Comparison of ENCODE assay signal across 1 cellular context in the genomic region with DNA sequence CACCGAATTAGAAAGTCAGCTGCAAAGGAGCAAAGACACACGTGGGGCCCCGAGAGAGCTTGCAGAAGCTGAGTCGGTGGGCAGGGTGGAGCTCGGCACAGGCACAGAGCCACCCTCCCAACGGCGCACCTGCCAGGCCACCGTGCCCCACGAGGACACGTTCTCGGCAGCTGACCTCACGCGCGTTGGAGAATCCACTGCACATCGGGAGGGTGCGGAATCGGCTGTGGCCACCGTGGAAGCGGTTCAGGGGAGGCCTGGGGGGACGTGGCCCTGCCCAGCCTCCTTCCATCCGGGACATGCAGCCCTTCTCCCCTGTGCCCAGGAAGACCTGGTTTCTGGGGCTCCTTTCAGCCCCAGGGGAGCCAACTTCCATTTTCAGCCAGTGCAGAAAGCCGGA.
TF ChIP-seq lines count a peak whose summit lies in the region.

No MANE protein-coding gene starts in this region.

TF ChIP-seq in IMR-90, 13 proteins besides CTCF, POLR2A, EP300 and RAD21:
- no peak for TF ChIP-seq RFX5 (IDR thresholded peaks at IDR 0.05; ENCODE audit: low read depth, low read length)
- TF ChIP-seq CEBPB (IDR thresholded peaks at IDR 0.05; ENCODE audit: low read depth, low read length), result no peak
- no peak for TF ChIP-seq NFE2L2 (IDR thresholded peaks at IDR 0.05; ENCODE audit: low read depth, low read length)
- no peak for TF ChIP-seq MXI1 (IDR thresholded peaks at IDR 0.05; ENCODE audit: borderline replicate concordance, low read depth, low read length)
- TF ChIP-seq, protein P1, sequence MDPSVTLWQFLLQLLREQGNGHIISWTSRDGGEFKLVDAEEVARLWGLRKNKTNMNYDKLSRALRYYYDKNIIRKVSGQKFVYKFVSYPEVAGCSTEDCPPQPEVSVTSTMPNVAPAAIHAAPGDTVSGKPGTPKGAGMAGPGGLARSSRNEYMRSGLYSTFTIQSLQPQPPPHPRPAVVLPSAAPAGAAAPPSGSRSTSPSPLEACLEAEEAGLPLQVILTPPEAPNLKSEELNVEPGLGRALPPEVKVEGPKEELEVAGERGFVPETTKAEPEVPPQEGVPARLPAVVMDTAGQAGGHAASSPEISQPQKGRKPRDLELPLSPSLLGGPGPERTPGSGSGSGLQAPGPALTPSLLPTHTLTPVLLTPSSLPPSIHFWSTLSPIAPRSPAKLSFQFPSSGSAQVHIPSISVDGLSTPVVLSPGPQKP (IDR thresholded peaks at IDR 0.05; ENCODE audit: borderline replicate concordance, low read depth, low read length), result no peak
- no peak for TF ChIP-seq MAZ (IDR thresholded peaks at IDR 0.05; ENCODE audit: borderline replicate concordance, low read depth, low read length)
- no peak for TF ChIP-seq SMC3 (IDR thresholded peaks at IDR 0.05; ENCODE audit: low read depth, low read length)
- no peak for TF ChIP-seq FOS (IDR thresholded peaks at IDR 0.05; ENCODE audit: low read depth, low read length)
